Comparison of ENCODE assay signal across 8 cellular contexts in genomic region chr5:34474573-34475021, GRCh38.
DNase-seq lines count a peak whose midpoint lies in the region; ATAC-seq, FAIRE-seq and TF ChIP-seq lines count a peak whose summit lies in the region.

No MANE protein-coding gene starts in this region.

- H2AFZ ChIP-seq in OCI-LY1 (ENCODE audit: low read length), result no peak overlapping the region

- H3K4me1 ChIP-seq in OCI-LY1 (ENCODE audit: insufficient read depth, low read length, severe bottlenecking), result no peaks in the 10 kb centered on the region

- H3K36me3 Mint-ChIP-seq in effector memory CD8-positive, alpha-beta T cell (ENCODE audit: insufficient read depth), result no peaks in the 10 kb centered on the region
- no peaks in the 10 kb centered on the region for H3K36me3 Mint-ChIP-seq in activated CD4-positive, alpha-beta memory T cell treated with anti-CD3 and anti-CD28 coated beads, Interleukin-2, amount 10 ng/mL, durations not matched to agents 7 days and 5 days (ENCODE audit: low read depth)

- no peaks in the 10 kb centered on the region for H3F3A ChIP-seq in OCI-LY1 (ENCODE audit: insufficient read depth, low read length)

- H4K20me1 ChIP-seq in OCI-LY1 (ENCODE audit: insufficient read depth, low read length), result no peaks in the 10 kb centered on the region

- no peaks in the 10 kb centered on the region for H3K27me3 ChIP-seq in OCI-LY1 (ENCODE audit: insufficient read depth, low read length)

- no peaks in the 10 kb centered on the region for H3K36me3 ChIP-seq in OCI-LY1 (ENCODE audit: insufficient read depth, low read length)

- CTCF ChIA-PET in activated CD4-positive, alpha-beta memory T cell treated with anti-CD3 and anti-CD28 coated beads, Interleukin-2, amount 10 ng/mL, durations not matched to agents 7 days and 5 days (lab: Charles Lee), result interaction anchor here (0.6 to 2.7 kb wide), 8 partner anchors 10 to 530 kb away, joined by 3 to 8 read pairs (median 4); partner anchors contain the start of genes BRIX1 and RAD1

- H3K4me3 Mint-ChIP-seq in effector memory CD8-positive, alpha-beta T cell, result no peak overlapping the region
- no peak overlapping the region for H3K4me3 Mint-ChIP-seq in activated CD4-positive, alpha-beta memory T cell treated with anti-CD3 and anti-CD28 coated beads, Interleukin-2, amount 10 ng/mL, durations not matched to agents 7 days and 5 days

- no peak overlapping the region for H3K4me2 ChIP-seq in OCI-LY1 (ENCODE audit: low read length)

- peak; percentile 51 for ATAC-seq in effector memory CD8-positive, alpha-beta T cell (replicated peaks)
- ATAC-seq in GM19023 (IDR thresholded peaks at IDR 0.05; ENCODE audit: unreplicated experiment), result no peak

- no peak overlapping the region for H3K27ac Mint-ChIP-seq in effector memory CD8-positive, alpha-beta T cell
- no peak overlapping the region for H3K27ac Mint-ChIP-seq in activated CD4-positive, alpha-beta memory T cell treated with anti-CD3 and anti-CD28 coated beads, Interleukin-2, amount 10 ng/mL, durations not matched to agents 7 days and 5 days

- H3K9me3 Mint-ChIP-seq in effector memory CD8-positive, alpha-beta T cell, result no peaks in the 10 kb centered on the region
- no peaks in the 10 kb centered on the region for H3K9me3 Mint-ChIP-seq in activated CD4-positive, alpha-beta memory T cell treated with anti-CD3 and anti-CD28 coated beads, Interleukin-2, amount 10 ng/mL, durations not matched to agents 7 days and 5 days

- peaks cover 7 to 28% of the 10 kb centered on the region in 2 donors for H3K27me3 Mint-ChIP-seq in effector memory CD8-positive, alpha-beta T cell
- peaks cover 12% of the 10 kb centered on the region for H3K27me3 Mint-ChIP-seq in activated CD4-positive, alpha-beta memory T cell treated with anti-CD3 and anti-CD28 coated beads, Interleukin-2, amount 10 ng/mL, durations not matched to agents 7 days and 5 days

- H3K79me2 ChIP-seq in OCI-LY1 (ENCODE audit: insufficient read depth, low read length), result no peaks in the 10 kb centered on the region

- H3K9me2 ChIP-seq in OCI-LY1 (ENCODE audit: low read depth, low read length), result no peaks in the 10 kb centered on the region

- TF ChIP-seq POLR2A in GM12891 (IDR thresholded peaks at IDR 0.05; ENCODE audit: low read depth, low read length), result no peak

- H3K4me3 ChIP-seq in AG09309 (ENCODE audit: control insufficient read depth, low read depth, low read length) (no peak overlapping the region), OCI-LY1 (ENCODE audit: low read depth, low read length, poor library complexity, severe bottlenecking) (no peak overlapping the region)

- peak; percentile 52 for DNase-seq in AG09309 (ENCODE audit: low read depth)
- no peak for DNase-seq in GM12891 (ENCODE audit: insufficient read length, low spot score)
- peak; percentile 83 for DNase-seq in HTR-8/SVneo (ENCODE audit: insufficient read length, low spot score)
- DNase-seq in effector memory CD8-positive, alpha-beta T cell, result no peak
- DNase-seq in lung microvascular endothelial cell (ENCODE audit: low read depth in 2 of 2), result peak; percentile 60 to 71
- no peak for DNase-seq in activated CD4-positive, alpha-beta memory T cell treated with anti-CD3 and anti-CD28 coated beads, Interleukin-2, amount 10 ng/mL, durations not matched to agents 7 days and 5 days

- no peaks in the 10 kb centered on the region for H3K4me1 Mint-ChIP-seq in effector memory CD8-positive, alpha-beta T cell (ENCODE audit: low read depth in 2 of 2)
- H3K4me1 Mint-ChIP-seq in activated CD4-positive, alpha-beta memory T cell treated with anti-CD3 and anti-CD28 coated beads, Interleukin-2, amount 10 ng/mL, durations not matched to agents 7 days and 5 days, result no peaks in the 10 kb centered on the region

- FAIRE-seq in GM12891 (lab: Jason Lieb, UNC) (peak; percentile 65), HTR-8/SVneo (lab: Jason Lieb, UNC) (peak; percentile 74)

- no peak overlapping the region for H3K27ac ChIP-seq in OCI-LY1 (ENCODE audit: low read depth, low read length, poor library complexity, severe bottlenecking)

- H3K9me3 ChIP-seq in OCI-LY1 (ENCODE audit: low read length), result no peaks in the 10 kb centered on the region

- TF ChIP-seq CTCF in AG09309 (IDR thresholded peaks at IDR 0.05; ENCODE audit: control insufficient read depth, insufficient read depth, low read depth, low read length, missing control alignments) (peak; percentile 93), OCI-LY1 (IDR thresholded peaks at IDR 0.05; ENCODE audit: low read length) (peak; percentile 90)

- POLR2A ChIA-PET in activated CD4-positive, alpha-beta memory T cell treated with anti-CD3 and anti-CD28 coated beads, Interleukin-2, amount 10 ng/mL, durations not matched to agents 7 days and 5 days (lab: Charles Lee), result no interaction called here

- no peak overlapping the region for H3K9ac ChIP-seq in OCI-LY1 (ENCODE audit: low read length)

TF ChIP-seq in GM12891, 5 proteins besides CTCF, POLR2A, EP300 and RAD21:
- no peak for TF ChIP-seq PAX5 (IDR thresholded peaks at IDR 0.05; ENCODE audit: insufficient read depth, low read length, severe bottlenecking)
- TF ChIP-seq POLR2AphosphoS5 (IDR thresholded peaks at IDR 0.05; ENCODE audit: low read depth, low read length), result no peak
- no peak for TF ChIP-seq SPI1 (IDR thresholded peaks at IDR 0.05; ENCODE audit: low read depth, low read length)
- no peak for TF ChIP-seq POU2F2 (IDR thresholded peaks at IDR 0.05; ENCODE audit: low read depth, low read length)
- TF ChIP-seq TAF1 (IDR thresholded peaks at IDR 0.05; ENCODE audit: low read depth, low read length), result no peak
TF ChIP-seq in GM12891: peak in this region for 0.

Comparison
In these comparisons a context has a peak if more than half of its experiments do, and no peak if none do; other contexts are left out.
1. DNase-seq: peak in AG09309 (single experiment), HTR-8/SVneo (single experiment) and lung microvascular endothelial cell (2 of 2); none in GM12891 (single experiment), effector memory CD8-positive, alpha-beta T cell (0 of 3) and activated CD4-positive, alpha-beta memory T cell treated with anti-CD3 and anti-CD28 coated beads, Interleukin-2, amount 10 ng/mL, durations not matched to agents 7 days and 5 days (single experiment).